26 cellular contexts compared by ENCODE assay signal in genomic region chr7:51188987-51189386, GRCh38.
DNase-seq lines count a peak whose midpoint lies in the region; ATAC-seq and TF ChIP-seq lines count a peak whose summit lies in the region.
"Had no signal": no experiment of that assay in that cellular context is flagged by ENCODE, and none has a peak within 500 bp of the region (broad histone marks: within the 10 kb centered on the region; RNA-seq: fewer than 3 reads in every experiment).

No MANE protein-coding gene starts in this region.

- intact Hi-C loops in sciatic nerve (cut with DNase I): loop anchor here (10.0 kb wide), 1 partner anchor 176 kb away; no protein-coding TSS in a partner anchor

- no peaks in the 10 kb centered on the region for H3F3A ChIP-seq in neural progenitor cell (ENCODE audit: low read depth)

- H3K4me1 ChIP-seq in gastroesophageal sphincter: peaks cover 0 to 34% (median 0%) of the 10 kb centered on the region in 3 donors
- no peaks in the 10 kb centered on the region for H3K4me1 ChIP-seq in neural progenitor cell
- H3K4me1 ChIP-seq: BE2C, SJSA1 had no signal

- H4K20me1 ChIP-seq in neural progenitor cell (ENCODE audit: low read depth): no peaks in the 10 kb centered on the region

- H3K27me3 Mint-ChIP-seq in neural progenitor cell (ENCODE audit: insufficient read depth, low read depth): peaks cover 6% of the 10 kb centered on the region

- TF ChIP-seq CTCF in gastroesophageal sphincter (IDR thresholded peaks at IDR 0.05): no peak
- no peak for TF ChIP-seq CTCF in neural progenitor cell (IDR thresholded peaks at IDR 0.05)

- no peak overlapping the region for H3K4me3 Mint-ChIP-seq in neural progenitor cell
- H3K4me3 Mint-ChIP-seq: CD14-positive monocyte, H9 had no signal

- no peak overlapping the region for H3K9ac ChIP-seq in neural progenitor cell
- H3K9ac ChIP-seq: GM23248 had no signal

- H3K36me3 ChIP-seq in gastroesophageal sphincter (peaks cover 0 to 8% of the 10 kb centered on the region in 2 donors), neural progenitor cell (no peaks in the 10 kb centered on the region)
- H3K36me3 ChIP-seq: BE2C, SJSA1 had no signal

- peaks cover 8% of the 10 kb centered on the region for H3K4me1 Mint-ChIP-seq in neural progenitor cell
- H3K4me1 Mint-ChIP-seq: CD14-positive monocyte; CD8-positive, alpha-beta memory T cell had no signal

- no peaks in the 10 kb centered on the region for H3K79me2 ChIP-seq in neural progenitor cell (ENCODE audit: low read depth)

- DNase-seq in COLO829 (ENCODE audit: low spot score) (peak; percentile 63), sciatic nerve (ENCODE audit: low spot score) (no peak), GM03348 (ENCODE audit: low spot score) (no peak), neural progenitor cell (ENCODE audit: low spot score) (no peak), NCI-H2196 treated with DMSO at 0.1 percent for 48 hours (lab: John Stamatoyannopoulos, UW; ENCODE audit: unreplicated experiment) (no peak), NCI-H146 (lab: John Stamatoyannopoulos, UW) (no peak)
- DNase-seq: 8988T; ACHN; BE2C; Calu3; CD8-positive, alpha-beta memory T cell; DMS79 treated with DMSO at 0.1 percent for 48 hours; GM23248; H9; KBM-7; NCI-H1105 treated with DMSO at 0.1 percent for 48 hours; NCI-H2029; NCI-H446 treated with DMSO at 0.1 percent for 48 hours; NCI-H526 treated with DMSO at 0.1 percent for 48 hours; PC-9; Right ventricle myocardium superior; RPMI8226 had no signal

- 63 to 65% methylated on average over 1 to 3 of the region's 3 CpGs for WGBS in gastroesophageal sphincter (ENCODE audit: low coverage in 1 of 2), 2 donors

- no peak for TF ChIP-seq EP300 in gastroesophageal sphincter (IDR thresholded peaks at IDR 0.05)

- no peaks in the 10 kb centered on the region for H3K36me3 Mint-ChIP-seq in neural progenitor cell
- H3K36me3 Mint-ChIP-seq: CD14-positive monocyte; CD8-positive, alpha-beta memory T cell had no signal

- H3K9me3 ChIP-seq in gastroesophageal sphincter: no peaks in the 10 kb centered on the region
- no peaks in the 10 kb centered on the region for H3K9me3 ChIP-seq in neural progenitor cell (ENCODE audit: low read depth)
- H3K9me3 ChIP-seq: BE2C, SJSA1 had no signal

- no peak for TF ChIP-seq POLR2A in gastroesophageal sphincter (IDR thresholded peaks at IDR 0.05)

- H3K27me3 ChIP-seq in gastroesophageal sphincter (no peaks in the 10 kb centered on the region), neural progenitor cell (no peaks in the 10 kb centered on the region)
- H3K27me3 ChIP-seq: SJSA1 had no signal

- H3K4me2 ChIP-seq in neural progenitor cell: no peak overlapping the region
- H3K4me2 ChIP-seq: PC-9 had no signal

- no peak overlapping the region for H2AFZ ChIP-seq in neural progenitor cell (replicated peaks)
- H2AFZ ChIP-seq: GM23248, PC-9 had no signal

- no peaks in the 10 kb centered on the region for H3K9me3 Mint-ChIP-seq in neural progenitor cell
- H3K9me3 Mint-ChIP-seq: CD14-positive monocyte; CD8-positive, alpha-beta memory T cell; H9 had no signal

- no peak overlapping the region for H3K27ac Mint-ChIP-seq in neural progenitor cell
- H3K27ac Mint-ChIP-seq: CD14-positive monocyte; CD8-positive, alpha-beta memory T cell had no signal

- H3K4me3 ChIP-seq in gastroesophageal sphincter (no peak overlapping the region), neural progenitor cell (no peak overlapping the region)
- H3K4me3 ChIP-seq: GM23248, PC-9, SJSA1 had no signal

- ATAC-seq in gastroesophageal sphincter (no peak), sciatic nerve (peak; percentile 52)

- peak overlapping the region; percentile 70 for H3K27ac ChIP-seq in angular gyrus (ENCODE audit: low read depth, low read length)
- H3K27ac ChIP-seq in gastroesophageal sphincter: peak overlapping the region in 3 of 4 donors; percentile 11 to 46 (median 27)
- H3K27ac ChIP-seq in neural progenitor cell: no peak overlapping the region
- H3K27ac ChIP-seq: GM23248, PC-9, SJSA1 had no signal
